6 cellular contexts compared by ENCODE assay signal in the genomic region with DNA sequence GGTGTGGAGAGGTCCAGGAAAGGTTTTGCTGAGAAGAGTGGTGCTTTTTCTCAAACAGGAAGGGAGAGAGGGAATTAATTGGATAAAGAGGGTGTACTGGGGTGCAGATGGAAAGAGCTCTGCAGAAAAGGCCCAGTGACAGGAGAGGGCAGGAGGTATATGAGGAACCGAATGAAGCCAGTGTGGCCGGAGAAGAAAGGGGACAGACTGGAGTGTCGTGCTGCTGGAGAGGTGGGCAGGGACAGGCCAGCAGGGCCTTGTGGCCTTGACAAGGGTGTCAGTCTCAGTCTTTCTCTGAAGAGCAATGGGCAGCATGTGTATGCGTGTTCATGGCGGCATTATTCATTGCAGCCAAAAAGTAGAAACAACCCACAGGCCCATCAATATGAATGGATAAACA.
"Had no signal": no experiment of that assay in that cellular context is flagged by ENCODE, and none has a peak within 500 bp of the region (broad histone marks: within the 10 kb centered on the region; RNA-seq: fewer than 3 reads in every experiment).

No MANE protein-coding gene starts in this region.

- H3K27ac ChIP-seq: HL-60 had no signal

- H3K4me3 ChIP-seq: K562 had no signal

- DNase-seq: IMR-90, KBM-7 had no signal

- H3K27me3 Mint-ChIP-seq: IgD-negative memory B cell had no signal

- H3K27ac Mint-ChIP-seq: IgD-negative memory B cell had no signal

- ATAC-seq: HepG2, K562 had no signal

- H3K9me3 Mint-ChIP-seq: IgD-negative memory B cell had no signal

- H3K4me3 Mint-ChIP-seq: IgD-negative memory B cell had no signal
